26 cellular contexts compared by ENCODE assay signal in genomic region chr10:66717221-66717981, GRCh38.
DNase-seq lines count a peak whose midpoint lies in the region; ATAC-seq, FAIRE-seq and TF ChIP-seq lines count a peak whose summit lies in the region.
"Had no signal": no experiment of that assay in that cellular context is flagged by ENCODE, and none has a peak within 500 bp of the region (broad histone marks: within the 10 kb centered on the region; RNA-seq: fewer than 3 reads in every experiment).

No MANE protein-coding gene starts in this region.

- H3K27me3 ChIP-seq in Peyer's patch (no peaks in the 10 kb centered on the region), aorta (ENCODE audit: control insufficient read depth in 1 of 2, insufficient read depth in 2 of 2, low read length in 1 of 2) (peaks cover 0 to 1% of the 10 kb centered on the region in 2 donors)
- H3K27me3 ChIP-seq: BE2C, esophagus muscularis mucosa had no signal

- H3K27ac ChIP-seq in Peyer's patch (peak overlapping the region in 3 of 4 donors; percentile 25 to 85 (median 79)), aorta (ENCODE audit: low read depth in 1 of 2, low read length in 2 of 2) (no peak overlapping the region)
- H3K27ac ChIP-seq: esophagus muscularis mucosa, KMS-11, psoas muscle had no signal

- H3K27ac Mint-ChIP-seq in type B pancreatic cell: peak overlapping the region; percentile 35
- H3K27ac Mint-ChIP-seq: activated CD4-positive, alpha-beta T cell treated with anti-CD3 and anti-CD28 coated beads, Interleukin-2, amount 10 ng/mL, durations not matched to agents 24 days and 14 days; activated CD8-positive, alpha-beta memory T cell treated with anti-CD3 and anti-CD28 coated beads, Interleukin-2, amount 10 ng/mL, durations not matched to agents 7 days and 5 days; activated T-cell treated with anti-CD3 and anti-CD28 coated beads, Interleukin-2, amount 50 U/mL, for 72 hours; T-helper 2 cell treated with Interferon-gamma antibody and Interleukin-4, amounts not matched to agents 5 μg/mL and 100 μg/mL, for 36 hours had no signal

- H3K9me3 Mint-ChIP-seq in type B pancreatic cell: no peaks in the 10 kb centered on the region
- H3K9me3 Mint-ChIP-seq: activated CD4-positive, alpha-beta T cell treated with anti-CD3 and anti-CD28 coated beads, Interleukin-2, amount 10 ng/mL, durations not matched to agents 24 days and 14 days had no signal

- WGBS in aorta, 2 donors: 73 to 79% methylated on average over 9 of the region's 9 CpGs

- TF ChIP-seq POLR2A in Peyer's patch (IDR thresholded peaks at IDR 0.05): no peak

- H3K4me3 ChIP-seq in Peyer's patch: peak overlapping the region in 2 of 4 donors; percentile 6 to 11
- no peak overlapping the region for H3K4me3 ChIP-seq in aorta (ENCODE audit: low read length in 2 of 2)
- H3K4me3 ChIP-seq: esophagus muscularis mucosa, psoas muscle had no signal

- H3K36me3 Mint-ChIP-seq in type B pancreatic cell: no peaks in the 10 kb centered on the region
- H3K36me3 Mint-ChIP-seq: activated CD8-positive, alpha-beta memory T cell treated with anti-CD3 and anti-CD28 coated beads, Interleukin-2, amount 10 ng/mL, durations not matched to agents 7 days and 5 days had no signal

- H3K36me3 ChIP-seq in Peyer's patch (no peaks in the 10 kb centered on the region), aorta (ENCODE audit: control insufficient read depth in 1 of 2, insufficient read depth in 2 of 2, low read length in 1 of 2) (no peaks in the 10 kb centered on the region)
- H3K36me3 ChIP-seq: BE2C, esophagus muscularis mucosa had no signal

- H3K4me3 Mint-ChIP-seq in type B pancreatic cell: no peak overlapping the region
- H3K4me3 Mint-ChIP-seq: activated CD4-positive, alpha-beta T cell treated with anti-CD3 and anti-CD28 coated beads, Interleukin-2, amount 10 ng/mL, durations not matched to agents 24 days and 14 days; activated CD8-positive, alpha-beta memory T cell treated with anti-CD3 and anti-CD28 coated beads, Interleukin-2, amount 10 ng/mL, durations not matched to agents 7 days and 5 days; activated T-cell treated with anti-CD3 and anti-CD28 coated beads, Interleukin-2, amount 50 U/mL, for 72 hours; T-helper 2 cell treated with Interferon-gamma antibody and Interleukin-4, amounts not matched to agents 5 μg/mL and 100 μg/mL, for 36 hours had no signal

- FAIRE-seq in islet of Langerhans (lab: Jason Lieb, UNC): peak; percentile 13
- FAIRE-seq: keratinocyte had no signal

- DNase-seq in NCI-H748 (lab: John Stamatoyannopoulos, UW; ENCODE audit: unreplicated experiment) (peak; percentile 20), NCI-H748 treated with DMSO at 0.1 percent for 48 hours (lab: John Stamatoyannopoulos, UW) (no peak), Peyer's patch (peak in 1 of 3 donors; percentile 61), type B pancreatic cell (ENCODE audit: extremely low spot score, unreplicated experiment) (no peak), NCI-H2196 (lab: John Stamatoyannopoulos, UW; ENCODE audit: unreplicated experiment) (no peak), aorta (no peak), left lobe of liver (ENCODE audit: low spot score) (no peak)
- DNase-seq: activated CD4-positive, alpha-beta T cell treated with anti-CD3 and anti-CD28 coated beads, Interleukin-2, amount 10 ng/mL, durations not matched to agents 24 days and 14 days; activated CD8-positive, alpha-beta memory T cell treated with anti-CD3 and anti-CD28 coated beads, Interleukin-2, amount 10 ng/mL, durations not matched to agents 7 days and 5 days; activated naive CD4-positive, alpha-beta T cell treated with anti-CD3 and anti-CD28 coated beads, Interleukin-2, amount 50 U/mL, for 16 hours; activated T-cell treated with anti-CD3 and anti-CD28 coated beads, Interleukin-2, amount 50 U/mL, for 72 hours; amygdala; BE2C; cortex of kidney; DND-41; foreskin melanocyte; hypothalamus; NCI-H1930; NCI-H524 treated with DMSO at 0.1 percent for 48 hours; psoas muscle had no signal

- H3K4me1 ChIP-seq in Peyer's patch (peaks cover 0 to 4% (median 0%) of the 10 kb centered on the region in 4 donors), aorta (ENCODE audit: control insufficient read depth in 1 of 2, insufficient read depth in 2 of 2, low read length in 2 of 2) (no peaks in the 10 kb centered on the region)
- H3K4me1 ChIP-seq: BE2C, esophagus muscularis mucosa, psoas muscle had no signal

- TF ChIP-seq CTCF in Peyer's patch (IDR thresholded peaks at IDR 0.05) (peak in 1 of 6 experiments; percentile 3), type B pancreatic cell (conservative IDR thresholded peaks at IDR 0.05) (no peak)

- ATAC-seq in aorta (ENCODE audit: low FRiP score) (no peak), left lobe of liver (no peak)
- ATAC-seq: activated CD8-positive, alpha-beta memory T cell treated with anti-CD3 and anti-CD28 coated beads, Interleukin-2, amount 10 ng/mL, durations not matched to agents 7 days and 5 days; activated T-cell treated with anti-CD3 and anti-CD28 coated beads, Interleukin-2, amount 50 U/mL, for 72 hours; psoas muscle; Right ventricle myocardium inferior had no signal

- intact Hi-C loops in aorta (cut with DNase I): no loop called here

- H3K27me3 Mint-ChIP-seq in type B pancreatic cell: no peaks in the 10 kb centered on the region
- H3K27me3 Mint-ChIP-seq: activated CD4-positive, alpha-beta T cell treated with anti-CD3 and anti-CD28 coated beads, Interleukin-2, amount 10 ng/mL, durations not matched to agents 24 days and 14 days; activated CD8-positive, alpha-beta memory T cell treated with anti-CD3 and anti-CD28 coated beads, Interleukin-2, amount 10 ng/mL, durations not matched to agents 7 days and 5 days had no signal

- H3K9me3 ChIP-seq in Peyer's patch: no peaks in the 10 kb centered on the region
- H3K9me3 ChIP-seq in aorta (ENCODE audit: control insufficient read depth, low read length): no peaks in the 10 kb centered on the region
- H3K9me3 ChIP-seq: BE2C, esophagus muscularis mucosa, psoas muscle had no signal

- peaks cover 11% of the 10 kb centered on the region for H3K4me1 Mint-ChIP-seq in type B pancreatic cell (ENCODE audit: unreplicated experiment)
- H3K4me1 Mint-ChIP-seq: activated CD4-positive, alpha-beta T cell treated with anti-CD3 and anti-CD28 coated beads, Interleukin-2, amount 10 ng/mL, durations not matched to agents 24 days and 14 days; activated CD8-positive, alpha-beta memory T cell treated with anti-CD3 and anti-CD28 coated beads, Interleukin-2, amount 10 ng/mL, durations not matched to agents 7 days and 5 days had no signal

Comparison
In these comparisons a context has a peak if more than half of its experiments do, and no peak if none do; other contexts are left out.
1. H3K27ac ChIP-seq: peak in Peyer's patch (3 of 4); none in aorta (0 of 2).